In the genomic region with DNA sequence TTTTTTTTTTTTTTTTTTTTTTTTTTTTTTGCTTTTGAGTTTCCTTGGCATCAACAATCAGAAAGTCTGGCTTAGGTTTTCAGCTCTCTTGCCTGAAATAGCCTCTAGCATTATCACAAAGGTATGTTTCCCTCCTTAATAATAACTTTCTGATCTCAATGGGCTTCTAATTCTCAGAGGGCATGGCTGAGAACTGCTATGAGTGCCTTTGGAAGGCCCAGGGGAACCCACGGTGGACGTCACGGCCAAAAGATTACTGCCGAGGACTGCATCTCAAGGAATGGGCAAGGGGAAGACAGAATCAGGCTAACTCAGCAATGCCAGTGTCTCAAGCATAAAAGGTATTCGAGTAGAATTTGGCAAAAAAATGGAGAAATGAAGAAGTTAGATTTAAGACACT, we compare ENCODE assay signal across 29 cellular contexts.
"Had no signal": no experiment of that assay in that cellular context is flagged by ENCODE, and none has a peak within 500 bp of the region (broad histone marks: within the 10 kb centered on the region; RNA-seq: fewer than 3 reads in every experiment).

No MANE protein-coding gene starts in this region.

- H3K36me3 ChIP-seq: neutrophil, pancreas, right lobe of liver, sigmoid colon, spleen, suprapubic skin, thyroid gland, tibial nerve, upper lobe of left lung, vagina had no signal

- H3K4me1 ChIP-seq: pancreas, psoas muscle, right lobe of liver, sigmoid colon, spleen, suprapubic skin, testis, thyroid gland, tibial nerve, upper lobe of left lung, vagina had no signal

- H3K4me3 ChIP-seq: pancreas, psoas muscle, right lobe of liver, sigmoid colon, spleen, suprapubic skin, testis, thyroid gland, tibial nerve, upper lobe of left lung, vagina had no signal

- H3K9me3 ChIP-seq: neutrophil, pancreas, psoas muscle, right lobe of liver, suprapubic skin, testis, thyroid gland had no signal

- H3K4me1 Mint-ChIP-seq: naive thymus-derived CD4-positive, alpha-beta T cell; natural killer cell; neural crest cell; stimulated activated effector memory CD8-positive, alpha-beta T cell treated with anti-CD3 and anti-CD28 coated beads, Interleukin-12 subunit alpha, Interleukin-12 subunit beta, amount 100 ng/mL, for 72 hours; stimulated activated naive CD8-positive, alpha-beta T cell treated with anti-CD3 and anti-CD28 coated beads, Interleukin-15, amount 100 ng/mL, for 72 hours had no signal

- H3K9me3 Mint-ChIP-seq: neural crest cell had no signal

- H3K27me3 ChIP-seq: neutrophil, pancreas, right lobe of liver, sigmoid colon, spleen, suprapubic skin, testis, thyroid gland, tibial nerve, upper lobe of left lung, vagina had no signal

- H3K27ac Mint-ChIP-seq: naive thymus-derived CD4-positive, alpha-beta T cell; natural killer cell; progenitor cell of endocrine pancreas; stimulated activated effector memory CD8-positive, alpha-beta T cell treated with anti-CD3 and anti-CD28 coated beads, Interleukin-12 subunit alpha, Interleukin-12 subunit beta, amount 100 ng/mL, for 72 hours had no signal

- ATAC-seq: naive thymus-derived CD4-positive, alpha-beta T cell; natural killer cell; psoas muscle; right cardiac atrium; stimulated activated effector memory CD8-positive, alpha-beta T cell treated with anti-CD3 and anti-CD28 coated beads, Interleukin-12 subunit alpha, Interleukin-12 subunit beta, amount 100 ng/mL, for 72 hours; stimulated activated naive CD8-positive, alpha-beta T cell treated with anti-CD3 and anti-CD28 coated beads, Interleukin-15, amount 100 ng/mL, for 72 hours; stimulated activated naive CD8-positive, alpha-beta T cell treated with anti-CD3 and anti-CD28 coated beads, Interleukin-15, Interleukin-2, amounts not matched to agents 100 U/mL and 50 U/mL, for 24 hours had no signal

- H3K4me3 Mint-ChIP-seq: naive thymus-derived CD4-positive, alpha-beta T cell; natural killer cell; nephron progenitor cell; neural crest cell; stimulated activated effector memory CD8-positive, alpha-beta T cell treated with anti-CD3 and anti-CD28 coated beads, Interleukin-12 subunit alpha, Interleukin-12 subunit beta, amount 100 ng/mL, for 72 hours; stimulated activated naive CD8-positive, alpha-beta T cell treated with anti-CD3 and anti-CD28 coated beads, Interleukin-15, amount 100 ng/mL, for 72 hours had no signal

- DNase-seq: naive thymus-derived CD4-positive, alpha-beta T cell; natural killer cell; nephron progenitor cell; nucleus accumbens; pancreas; posterior cingulate gyrus; psoas muscle; right cardiac atrium; right lobe of liver; sigmoid colon; spleen; stimulated activated CD4-positive, alpha-beta T cell treated with anti-CD3 and anti-CD28 coated beads, Interleukin-12 subunit alpha, Interleukin-12 subunit beta, amount 100 ng/mL, for 4 hours; stimulated activated CD4-positive, alpha-beta T cell treated with anti-CD3 and anti-CD28 coated beads, Interleukin-1b, Interleukin-23, amount 100 ng/mL, for 48 hours; stimulated activated CD4-positive, alpha-beta T cell treated with anti-CD3 and anti-CD28 coated beads, Interleukin-4, amount 100 ng/mL, for 24 hours; stimulated activated naive CD4-positive, alpha-beta T cell; stimulated activated naive CD8-positive, alpha-beta T cell treated with anti-CD3 and anti-CD28 coated beads, Interleukin-15, amount 100 ng/mL, for 72 hours; stimulated activated naive CD8-positive, alpha-beta T cell treated with anti-CD3 and anti-CD28 coated beads, Interleukin-15, Interleukin-2, amounts not matched to agents 100 U/mL and 50 U/mL, for 24 hours; substantia nigra; testis; thyroid gland; trophoblast cell; upper lobe of left lung had no signal

- H3K27ac ChIP-seq: neutrophil, pancreas, psoas muscle, right lobe of liver, sigmoid colon, spleen, suprapubic skin, testis, thyroid gland, tibial nerve, upper lobe of left lung, vagina had no signal

- H3K27me3 Mint-ChIP-seq: progenitor cell of endocrine pancreas; stimulated activated naive CD8-positive, alpha-beta T cell treated with anti-CD3 and anti-CD28 coated beads, Interleukin-15, amount 100 ng/mL, for 72 hours had no signal

- H3K36me3 Mint-ChIP-seq: natural killer cell; stimulated activated effector memory CD8-positive, alpha-beta T cell treated with anti-CD3 and anti-CD28 coated beads, Interleukin-12 subunit alpha, Interleukin-12 subunit beta, amount 100 ng/mL, for 72 hours had no signal
